Comparison of ENCODE assay signal across 9 cellular contexts in genomic region chr15:88636039-88636438, GRCh38. TPM values are rescaled to one million over a fixed set of nuclear protein-coding genes. Genes with fewer than 3 reads are reported as not detected.
DNase-seq lines count a peak whose midpoint lies in the region; ATAC-seq and TF ChIP-seq lines count a peak whose summit lies in the region.
"Had no signal": no experiment of that assay in that cellular context is flagged by ENCODE, and none has a peak within 500 bp of the region (broad histone marks: within the 10 kb centered on the region; RNA-seq: fewer than 3 reads in every experiment).

No MANE protein-coding gene starts in this region.

- peak overlapping the region; percentile 98 for H3K27ac ChIP-seq in lower lobe of right lung
- H3K27ac ChIP-seq: SK-N-MC had no signal

- DNase-seq in activated gamma-delta T cell treated with Interleukin-2 at 50 U/mL for 16 hours (peak; percentile 62), activated gamma-delta T cell (lab: John Stamatoyannopoulos, UW) (no peak), lower lobe of right lung (peak; percentile 61), ureter (ENCODE audit: low spot score) (peak; percentile 65), Kasumi-1 (lab: John Stamatoyannopoulos, UW) (no peak), posterior vena cava (ENCODE audit: low spot score) (no peak)
- peak; percentile 41 for DNase-seq in activated gamma-delta T cell treated with anti-CD3 and anti-CD28 coated beads, Interleukin-2, amount 50 U/mL, for 16 hours (ENCODE audit: low read depth)

- H3K27me3 ChIP-seq in lower lobe of right lung (ENCODE audit: low read depth): no peaks in the 10 kb centered on the region

- intact Hi-C loops in lower lobe of right lung (cut with DNase I) (no loop called here), posterior vena cava (cut with DNase I) (no loop called here)

- no peak for TF ChIP-seq CTCF in lower lobe of right lung (IDR thresholded peaks at IDR 0.05)

- no peaks in the 10 kb centered on the region for H3K9me3 ChIP-seq in lower lobe of right lung

- peaks cover 26% of the 10 kb centered on the region for H3K36me3 ChIP-seq in lower lobe of right lung

- peak overlapping the region; percentile 17 for H3K4me3 ChIP-seq in lower lobe of right lung
- H3K4me3 ChIP-seq: SK-N-MC had no signal

- peak in 1 of 2 donors; percentile 4 for ATAC-seq in lower lobe of right lung
- no peak for ATAC-seq in GM21529 (IDR thresholded peaks at IDR 0.05; ENCODE audit: unreplicated experiment)

- peaks cover 56% of the 10 kb centered on the region for H3K4me1 ChIP-seq in lower lobe of right lung

RNA-seq across cellular contexts. Expression of gene ISG20, which starts 2.8 kb away (rescaled TPM):
- total RNA-seq in lower lobe of right lung: 32.0 TPM
- total RNA-seq in ureter: 14.2 TPM
- 1 to 10 TPM; 6.9 to 7.4 TPM for total RNA-seq in posterior vena cava

RNA-seq across cellular contexts. Expression of gene AEN, which starts 14.9 kb away (rescaled TPM):
- total RNA-seq in lower lobe of right lung: 23.8 TPM
- 17.4 TPM for total RNA-seq in ureter
- total RNA-seq in posterior vena cava: 10 to 100 TPM; 12.2 to 24.3 TPM

Comparison
In these comparisons a context has a peak if more than half of its experiments do, and no peak if none do; other contexts are left out.
1. DNase-seq: peak in activated gamma-delta T cell treated with Interleukin-2 at 50 U/mL for 16 hours (single experiment), activated gamma-delta T cell treated with anti-CD3 and anti-CD28 coated beads, Interleukin-2, amount 50 U/mL, for 16 hours (single experiment), lower lobe of right lung (single experiment) and ureter (single experiment); none in activated gamma-delta T cell (single experiment), Kasumi-1 (0 of 2) and posterior vena cava (single experiment).